ENCODE assay signal across 22 cellular contexts in the genomic region with DNA sequence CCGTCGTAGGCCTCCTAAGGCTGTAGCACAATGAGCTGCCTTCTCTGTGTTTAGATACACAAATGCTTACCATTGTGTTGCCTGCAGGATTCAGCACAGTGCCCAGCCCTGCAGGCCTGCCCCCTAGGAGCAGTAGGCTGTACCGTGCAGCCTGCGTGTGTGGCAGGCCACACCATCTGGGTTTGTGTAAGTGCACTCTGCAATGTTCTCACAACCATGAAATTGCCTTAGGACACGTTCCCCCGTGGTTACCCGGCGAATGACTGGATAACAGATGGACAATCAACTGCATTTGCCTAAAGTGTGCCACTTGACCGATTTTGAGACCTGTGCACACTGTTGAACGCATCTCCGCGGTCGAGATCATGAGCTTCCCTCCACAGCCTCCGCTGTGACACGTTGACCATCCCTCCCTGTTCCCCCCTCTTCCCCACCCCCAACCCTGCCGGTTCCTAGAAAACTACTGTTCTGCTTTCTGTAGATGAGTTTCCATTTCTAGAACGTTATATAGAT. TPM values are rescaled to one million over a fixed set of nuclear protein-coding genes. Genes with fewer than 3 reads are reported as not detected.
DNase-seq lines count a peak whose midpoint lies in the region; ATAC-seq and TF ChIP-seq lines count a peak whose summit lies in the region.
"Had no signal": no experiment of that assay in that cellular context is flagged by ENCODE, and none has a peak within 500 bp of the region (broad histone marks: within the 10 kb centered on the region; RNA-seq: fewer than 3 reads in every experiment).

No MANE protein-coding gene starts in this region.

- H3K4me3 ChIP-seq in foreskin fibroblast (ENCODE audit: low read depth in 1 of 2, low read length in 2 of 2) = no peak overlapping the region
- H3K4me3 ChIP-seq: dorsolateral prefrontal cortex, hepatocyte, thoracic aorta had no signal

- no peaks in the 10 kb centered on the region for H3K23me2 ChIP-seq in H9 (ENCODE audit: insufficient read length, low read depth, low read length, poor library complexity, severe bottlenecking)

- H3K79me2 ChIP-seq in H9 (ENCODE audit: insufficient read depth, low read length) = no peaks in the 10 kb centered on the region
- H3K79me2 ChIP-seq: hepatocyte had no signal

- DNase-seq in H9 = no peak
- peak; percentile 17 for DNase-seq in NOMO-1 treated with dmso at 0.1 percent for 144 hours (lab: John Stamatoyannopoulos, UW; ENCODE audit: unreplicated experiment)
- DNase-seq in foreskin fibroblast = peak; percentile 36 to 84
- peak; percentile 38 for DNase-seq in retina
- no peak for DNase-seq in omental fat pad (ENCODE audit: low spot score)
- DNase-seq: activated CD4-positive, alpha-beta T cell treated with anti-CD3 and anti-CD28 coated beads for 48 hours; activated naive CD4-positive, alpha-beta T cell treated with Interleukin-2 at 50 U/mL for 16 hours; DMS79 treated with DMSO at 0.1 percent for 48 hours; kidney; NCI-H1436; NCI-H2227 treated with DMSO at 0.1 percent for 48 hours; stimulated activated CD4-positive, alpha-beta T cell treated with anti-CD3 and anti-CD28 coated beads, Interleukin-4, amount 100 ng/mL, for 24 hours; stimulated activated CD8-positive, alpha-beta memory T cell treated with anti-CD3 and anti-CD28 coated beads, Interleukin-4, amount 100 ng/mL, for 48 hours had no signal

- ATAC-seq in GM18519 (IDR thresholded peaks at IDR 0.05; ENCODE audit: low FRiP score, unreplicated experiment) (no peak), omental fat pad (ENCODE audit: low FRiP score) (no peak), GM18907 (IDR thresholded peaks at IDR 0.05; ENCODE audit: unreplicated experiment) (no peak)

- no peaks in the 10 kb centered on the region for H3K79me1 ChIP-seq in H9 (ENCODE audit: insufficient read depth, low read depth, low read length, poor library complexity, severe bottlenecking)

- no peak overlapping the region for H3K4me2 ChIP-seq in H9 (ENCODE audit: insufficient read depth, insufficient read length, low read length)
- H3K4me2 ChIP-seq: hepatocyte, KMS-11 had no signal

- no peaks in the 10 kb centered on the region for H3K4me1 ChIP-seq in H9 (ENCODE audit: insufficient read depth, low read length)

- no peak overlapping the region for H3K27ac Mint-ChIP-seq in H9

- H4K91ac ChIP-seq in H9 (ENCODE audit: insufficient read length, low read depth, low read length) = no peak overlapping the region

- H2BK20ac ChIP-seq in H9 (ENCODE audit: low read depth, low read length, poor library complexity, severe bottlenecking) = no peak overlapping the region

- no peak overlapping the region for H4K8ac ChIP-seq in H9 (replicated peaks; ENCODE audit: insufficient read length, low read depth, low read length)

- no peak overlapping the region for H2AFZ ChIP-seq in H9 (ENCODE audit: low read length)
- H2AFZ ChIP-seq: hepatocyte had no signal

- no peak overlapping the region for H2BK120ac ChIP-seq in H9 (ENCODE audit: low read depth, low read length, poor library complexity, severe bottlenecking)

- H3K36me3 Mint-ChIP-seq in H9 (ENCODE audit: insufficient read depth in 1 of 3, low read depth in 3 of 3) = peaks cover 0 to 4% (median 0%) of the 10 kb centered on the region in 3 experiments; a peak in 2 of 7 replicates

- H3K27me3 Mint-ChIP-seq in H9 (ENCODE audit: low read depth) = peaks cover 42% of the 10 kb centered on the region

- H3K56ac ChIP-seq in H9 (ENCODE audit: insufficient read length, low read depth, low read length) = no peak overlapping the region

- no peak overlapping the region for H2BK12ac ChIP-seq in H9 (ENCODE audit: insufficient read length, low read depth, low read length)

- no peak overlapping the region for H2BK15ac ChIP-seq in H9 (ENCODE audit: low read depth, low read length)

- H2AK5ac ChIP-seq in H9 (ENCODE audit: insufficient read length, low read length) = no peak overlapping the region

- H3K9ac ChIP-seq in H9 (ENCODE audit: extremely low read depth, insufficient read length, low read length) = no peak overlapping the region
- H3K9ac ChIP-seq: KMS-11 had no signal

- no peak overlapping the region; the same call in 1 of the 2 replicates for H3K14ac ChIP-seq in H9 (ENCODE audit: insufficient read depth, low read length)

- no peak overlapping the region for H3K4ac ChIP-seq in H9 (ENCODE audit: low read depth, low read length)

- H3K9me3 Mint-ChIP-seq in H9 = peaks cover 0 to 11% of the 10 kb centered on the region in 2 experiments; a peak in 3 of 5 replicates

- no peaks in the 10 kb centered on the region for H3K9me3 ChIP-seq in H9 (ENCODE audit: control insufficient read depth, low read depth, low read length)
- H3K9me3 ChIP-seq: thoracic aorta had no signal

- H3K27me3 ChIP-seq in H9 (ENCODE audit: insufficient read depth, low read length) = no peaks in the 10 kb centered on the region
- H3K27me3 ChIP-seq: dorsolateral prefrontal cortex, hepatocyte had no signal

- H2BK5ac ChIP-seq in H9 (ENCODE audit: insufficient read length, low read length) = no peak overlapping the region

- no peak overlapping the region for H3K18ac ChIP-seq in H9 (ENCODE audit: insufficient read length, low read depth, low read length)

- peaks cover 20 to 27% of the 10 kb centered on the region in 2 experiments for H3K4me1 Mint-ChIP-seq in H9

- no peak overlapping the region for H3K23ac ChIP-seq in H9 (ENCODE audit: insufficient read length, low read depth, low read length)

- H3T11ph ChIP-seq in H9 (ENCODE audit: low read length) = no peak overlapping the region

- no peak overlapping the region for H3K4me3 Mint-ChIP-seq in H9

- no peak overlapping the region for H3K27ac ChIP-seq in H9 (ENCODE audit: insufficient read length, low read depth, low read length)
- H3K27ac ChIP-seq: C4-2B, hepatocyte, HL-60, KMS-11, thoracic aorta had no signal

- no peaks in the 10 kb centered on the region for H4K20me1 ChIP-seq in H9 (ENCODE audit: control insufficient read depth, insufficient read depth, insufficient read length)

- WGBS in H9 (ENCODE audit: extremely low coverage, insufficient read length, low lambda C conversion rate) = no CpG with 5 or more reads among the region's 17 CpGs

- TF ChIP-seq CTCF in H9 (conservative IDR thresholded peaks at IDR 0.05) = peak; percentile 29; the same call in 2 of the 3 replicates
- TF ChIP-seq CTCF in foreskin fibroblast (IDR thresholded peaks at IDR 0.05; ENCODE audit: low read depth, low read length) = peak; percentile 27
- TF ChIP-seq CTCF in omental fat pad (IDR thresholded peaks at IDR 0.05) = no peak

- no peak overlapping the region for H4K5ac ChIP-seq in H9 (ENCODE audit: insufficient read length, low read depth, low read length)

RNA-seq across cellular contexts. Expression of a gene that starts 22.1 kb away (rescaled TPM):
- total RNA-seq in H9 (2021) (158 and 161 TPM in 2 replicates), omental fat pad (1,000 to 10,000 TPM in 1 of 4 donors, 100 to 1,000 TPM in 3; 359 to 1,165 (median 624) TPM)

RNA-seq across cellular contexts. Expression of a gene that starts 35.4 kb away (rescaled TPM):
- 0.59 and 0.77 TPM in 2 replicates for total RNA-seq in H9 (2021)
- total RNA-seq in omental fat pad = 1 to 10 TPM in 3 of 4 donors, under 1 TPM in 1; 0.79 to 2.3 (median 1.6) TPM
- total RNA-seq: skeletal muscle tissue had no signal

RNA-seq across cellular contexts. Expression of a gene that starts 49.0 kb away (rescaled TPM):
- total RNA-seq in H9 (2021) (not detected in 2 replicates), omental fat pad (not detected)
- total RNA-seq: skeletal muscle tissue had no signal

RNA-seq across cellular contexts. Expression of a gene that starts 53.0 kb away (rescaled TPM):
- total RNA-seq in H9 (2021) (not detected in 2 replicates), omental fat pad (1 to 10 TPM in 3 of 4 donors, not detected in 1; 1.4 to 3.7 (median 2.4) TPM)
- total RNA-seq: thoracic aorta had no signal

Comparison
In these comparisons a context has a peak if more than half of its experiments do, and no peak if none do; other contexts are left out.
1. DNase-seq: peak in NOMO-1 treated with dmso at 0.1 percent for 144 hours (single experiment), foreskin fibroblast (2 of 2) and retina (single experiment); none in H9 (single experiment) and omental fat pad (single experiment).
2. CTCF ChIP-seq: peak in H9 (single experiment) and foreskin fibroblast (single experiment); none in omental fat pad (0 of 3).